1 cellular context compared by ENCODE assay signal in the genomic region with DNA sequence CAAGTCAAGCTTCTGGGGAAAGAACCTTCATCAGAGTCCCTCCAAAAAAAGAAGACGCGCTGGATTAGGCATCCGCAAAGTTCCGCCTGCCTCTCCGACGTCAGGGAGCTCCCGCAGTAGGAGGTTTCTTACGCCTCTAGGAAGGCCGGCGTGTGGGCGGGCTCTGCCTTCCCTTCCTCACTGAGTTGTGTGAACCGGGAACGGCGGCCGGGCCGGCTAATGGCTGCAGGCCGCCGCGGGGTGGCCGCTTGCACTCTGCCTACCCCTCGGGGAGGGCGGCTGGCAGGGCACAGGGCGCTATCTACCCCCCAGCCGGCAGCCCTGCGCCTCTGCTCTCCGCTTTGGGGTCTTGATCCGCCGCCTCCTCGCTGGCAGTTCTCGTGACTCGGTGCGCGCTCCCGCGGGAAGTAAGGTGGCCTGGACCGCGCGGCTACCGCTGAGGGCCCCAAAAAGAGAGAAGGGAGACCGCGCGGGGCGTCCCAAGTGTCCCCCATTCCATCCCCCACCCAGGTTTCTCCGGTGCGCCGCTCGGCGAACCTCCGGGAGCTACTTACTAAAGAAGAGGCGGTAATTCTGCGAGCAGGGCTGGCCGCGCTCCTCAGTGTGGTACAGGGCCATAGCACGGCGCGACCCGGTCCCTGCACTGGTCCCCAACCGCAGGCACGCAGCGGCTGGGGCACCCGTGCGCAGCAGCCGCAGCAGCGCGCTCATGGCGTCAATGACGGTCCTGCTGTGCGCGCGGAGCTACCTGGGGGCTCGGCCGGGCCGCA.
TF ChIP-seq lines count a peak whose summit lies in the region.

A gene (minus strand): TSS at position 723 of the 770 bp plus-strand sequence. CDS start 12 bp downstream, at position 711.

TF ChIP-seq in HepG2, 621 proteins besides CTCF, POLR2A, EP300 and RAD21 (continued from another document):
- TF ChIP-seq, protein P1, sequence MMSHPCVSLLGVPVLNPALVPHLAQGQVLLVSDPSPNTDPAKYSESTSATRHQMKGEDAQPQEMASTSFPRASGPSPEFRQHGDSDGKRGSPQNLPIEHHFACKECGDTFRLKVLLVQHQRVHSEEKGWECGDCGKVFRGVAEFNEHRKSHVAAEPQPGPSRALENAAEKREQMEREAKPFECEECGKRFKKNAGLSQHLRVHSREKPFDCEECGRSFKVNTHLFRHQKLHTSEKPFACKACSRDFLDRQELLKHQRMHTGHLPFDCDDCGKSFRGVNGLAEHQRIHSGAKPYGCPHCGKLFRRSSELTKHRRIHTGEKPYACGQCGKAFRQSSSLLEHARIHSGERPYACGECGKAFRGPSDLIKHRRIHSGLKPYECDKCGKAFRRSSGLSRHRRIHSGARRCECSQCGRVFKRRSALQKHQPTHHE (CRISPR knock-in tag; IDR thresholded peaks at IDR 0.05; ENCODE audit: borderline replicate concordance) = peak; percentile 60; the same call in 1 of the 2 replicates
- no peak; the same call in 1 of the 2 replicates for TF ChIP-seq ZNF790 (CRISPR knock-in tag; IDR thresholded peaks at IDR 0.05; ENCODE audit: borderline replicate concordance)
- TF ChIP-seq, protein P2, sequence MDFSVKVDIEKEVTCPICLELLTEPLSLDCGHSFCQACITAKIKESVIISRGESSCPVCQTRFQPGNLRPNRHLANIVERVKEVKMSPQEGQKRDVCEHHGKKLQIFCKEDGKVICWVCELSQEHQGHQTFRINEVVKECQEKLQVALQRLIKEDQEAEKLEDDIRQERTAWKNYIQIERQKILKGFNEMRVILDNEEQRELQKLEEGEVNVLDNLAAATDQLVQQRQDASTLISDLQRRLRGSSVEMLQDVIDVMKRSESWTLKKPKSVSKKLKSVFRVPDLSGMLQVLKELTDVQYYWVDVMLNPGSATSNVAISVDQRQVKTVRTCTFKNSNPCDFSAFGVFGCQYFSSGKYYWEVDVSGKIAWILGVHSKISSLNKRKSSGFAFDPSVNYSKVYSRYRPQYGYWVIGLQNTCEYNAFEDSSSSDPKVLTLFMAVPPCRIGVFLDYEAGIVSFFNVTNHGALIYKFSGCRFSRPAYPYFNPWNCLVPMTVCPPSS (IDR thresholded peaks at IDR 0.05) = no peak
- TF ChIP-seq SNAPC2 (CRISPR knock-in tag; IDR thresholded peaks at IDR 0.05) = no peak
- TF ChIP-seq CCDC6 (CRISPR knock-in tag; IDR thresholded peaks at IDR 0.05) = peak; percentile 79
- TF ChIP-seq NBN (conservative IDR thresholded peaks at IDR 0.05) = no peak
- peak; percentile 21 for TF ChIP-seq U2AF1 (optimal IDR thresholded peaks at IDR 0.05; ENCODE audit: low read depth, low read length)
- TF ChIP-seq ZNF430 (CRISPR knock-in tag; IDR thresholded peaks at IDR 0.05) = no peak
- no peak for TF ChIP-seq ZNF383 (CRISPR knock-in tag; IDR thresholded peaks at IDR 0.05; ENCODE audit: borderline replicate concordance)
- no peak; the same call in 1 of the 2 replicates for TF ChIP-seq ZNF788 (CRISPR knock-in tag; IDR thresholded peaks at IDR 0.05; ENCODE audit: borderline replicate concordance)
- TF ChIP-seq, protein P3, sequence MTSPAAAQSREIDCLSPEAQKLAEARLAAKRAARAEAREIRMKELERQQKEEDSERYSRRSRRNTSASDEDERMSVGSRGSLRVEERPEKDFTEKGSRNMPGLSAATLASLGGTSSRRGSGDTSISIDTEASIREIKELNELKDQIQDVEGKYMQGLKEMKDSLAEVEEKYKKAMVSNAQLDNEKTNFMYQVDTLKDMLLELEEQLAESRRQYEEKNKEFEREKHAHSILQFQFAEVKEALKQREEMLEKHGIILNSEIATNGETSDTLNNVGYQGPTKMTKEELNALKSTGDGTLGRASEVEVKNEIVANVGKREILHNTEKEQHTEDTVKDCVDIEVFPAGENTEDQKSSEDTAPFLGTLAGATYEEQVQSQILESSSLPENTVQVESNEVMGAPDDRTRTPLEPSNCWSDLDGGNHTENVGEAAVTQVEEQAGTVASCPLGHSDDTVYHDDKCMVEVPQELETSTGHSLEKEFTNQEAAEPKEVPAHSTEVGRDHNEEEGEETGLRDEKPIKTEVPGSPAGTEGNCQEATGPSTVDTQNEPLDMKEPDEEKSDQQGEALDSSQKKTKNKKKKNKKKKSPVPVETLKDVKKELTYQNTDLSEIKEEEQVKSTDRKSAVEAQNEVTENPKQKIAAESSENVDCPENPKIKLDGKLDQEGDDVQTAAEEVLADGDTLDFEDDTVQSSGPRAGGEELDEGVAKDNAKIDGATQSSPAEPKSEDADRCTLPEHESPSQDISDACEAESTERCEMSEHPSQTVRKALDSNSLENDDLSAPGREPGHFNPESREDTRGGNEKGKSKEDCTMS (CRISPR knock-in tag; conservative IDR thresholded peaks at IDR 0.05) = no peak
- TF ChIP-seq SRF (IDR thresholded peaks at IDR 0.05; ENCODE audit: low read depth, low read length) = no peak
- TF ChIP-seq, protein P4, sequence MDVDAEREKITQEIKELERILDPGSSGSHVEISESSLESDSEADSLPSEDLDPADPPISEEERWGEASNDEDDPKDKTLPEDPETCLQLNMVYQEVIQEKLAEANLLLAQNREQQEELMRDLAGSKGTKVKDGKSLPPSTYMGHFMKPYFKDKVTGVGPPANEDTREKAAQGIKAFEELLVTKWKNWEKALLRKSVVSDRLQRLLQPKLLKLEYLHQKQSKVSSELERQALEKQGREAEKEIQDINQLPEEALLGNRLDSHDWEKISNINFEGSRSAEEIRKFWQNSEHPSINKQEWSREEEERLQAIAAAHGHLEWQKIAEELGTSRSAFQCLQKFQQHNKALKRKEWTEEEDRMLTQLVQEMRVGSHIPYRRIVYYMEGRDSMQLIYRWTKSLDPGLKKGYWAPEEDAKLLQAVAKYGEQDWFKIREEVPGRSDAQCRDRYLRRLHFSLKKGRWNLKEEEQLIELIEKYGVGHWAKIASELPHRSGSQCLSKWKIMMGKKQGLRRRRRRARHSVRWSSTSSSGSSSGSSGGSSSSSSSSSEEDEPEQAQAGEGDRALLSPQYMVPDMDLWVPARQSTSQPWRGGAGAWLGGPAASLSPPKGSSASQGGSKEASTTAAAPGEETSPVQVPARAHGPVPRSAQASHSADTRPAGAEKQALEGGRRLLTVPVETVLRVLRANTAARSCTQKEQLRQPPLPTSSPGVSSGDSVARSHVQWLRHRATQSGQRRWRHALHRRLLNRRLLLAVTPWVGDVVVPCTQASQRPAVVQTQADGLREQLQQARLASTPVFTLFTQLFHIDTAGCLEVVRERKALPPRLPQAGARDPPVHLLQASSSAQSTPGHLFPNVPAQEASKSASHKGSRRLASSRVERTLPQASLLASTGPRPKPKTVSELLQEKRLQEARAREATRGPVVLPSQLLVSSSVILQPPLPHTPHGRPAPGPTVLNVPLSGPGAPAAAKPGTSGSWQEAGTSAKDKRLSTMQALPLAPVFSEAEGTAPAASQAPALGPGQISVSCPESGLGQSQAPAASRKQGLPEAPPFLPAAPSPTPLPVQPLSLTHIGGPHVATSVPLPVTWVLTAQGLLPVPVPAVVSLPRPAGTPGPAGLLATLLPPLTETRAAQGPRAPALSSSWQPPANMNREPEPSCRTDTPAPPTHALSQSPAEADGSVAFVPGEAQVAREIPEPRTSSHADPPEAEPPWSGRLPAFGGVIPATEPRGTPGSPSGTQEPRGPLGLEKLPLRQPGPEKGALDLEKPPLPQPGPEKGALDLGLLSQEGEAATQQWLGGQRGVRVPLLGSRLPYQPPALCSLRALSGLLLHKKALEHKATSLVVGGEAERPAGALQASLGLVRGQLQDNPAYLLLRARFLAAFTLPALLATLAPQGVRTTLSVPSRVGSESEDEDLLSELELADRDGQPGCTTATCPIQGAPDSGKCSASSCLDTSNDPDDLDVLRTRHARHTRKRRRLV (CRISPR knock-in tag; IDR thresholded peaks at IDR 0.05) = no peak
- TF ChIP-seq MZF1 (CRISPR knock-in tag; IDR thresholded peaks at IDR 0.05; ENCODE audit: borderline replicate concordance) = no peak
- TF ChIP-seq SETDB1 (CRISPR knock-in tag; IDR thresholded peaks at IDR 0.05; ENCODE audit: borderline replicate concordance) = no peak
